8 cellular contexts compared by ENCODE assay signal in genomic region chr9:124659099-124659659, GRCh38.
A peak's percentile ranks its signal among the peaks of the same experiment; 100 is the strongest.
DNase-seq lines count a peak whose midpoint lies in the region; ATAC-seq and TF ChIP-seq lines count a peak whose summit lies in the region.

No MANE protein-coding gene starts in this region.

- intact Hi-C loops in activated CD4-positive, alpha-beta T cell treated with anti-CD3 and anti-CD28 coated beads, Interleukin-2, amount 10 ng/mL, durations not matched to agents 24 days and 14 days (cut with micrococcal nuclease): no loop called here
- intact Hi-C loops in lower leg skin (cut with DNase I; ENCODE audit: low total_unique reads): no loop called here

- DNase-seq in NCI-H2196 (lab: John Stamatoyannopoulos, UW; ENCODE audit: unreplicated experiment): peak; percentile 75
- peak; percentile 70 for DNase-seq in activated CD4-positive, alpha-beta T cell treated with anti-CD3 and anti-CD28 coated beads, Interleukin-2, amount 10 ng/mL, durations not matched to agents 24 days and 14 days
- DNase-seq in ecto neural progenitor cell (ENCODE audit: low spot score): peak; percentile 88
- peak; percentile 47 to 92 for DNase-seq in lower leg skin (ENCODE audit: low spot score in 2 of 2)
- peak; percentile 38 for DNase-seq in stimulated activated CD4-positive, alpha-beta T cell treated with anti-CD3 and anti-CD28 coated beads, Interleukin-4, amount 100 ng/mL, for 24 hours
- no peak for DNase-seq in NCI-H1436 treated with DMSO at 0.1 percent for 48 hours (lab: John Stamatoyannopoulos, UW)

- H3K4me3 Mint-ChIP-seq in activated CD4-positive, alpha-beta T cell treated with anti-CD3 and anti-CD28 coated beads, Interleukin-2, amount 10 ng/mL, durations not matched to agents 24 days and 14 days: peak overlapping the region; percentile 90

- H3K4me3 ChIP-seq in GM08714 (ENCODE audit: low read length) (peak overlapping the region; percentile 88), lower leg skin (ENCODE audit: low read depth, poor library complexity, severe bottlenecking) (peak overlapping the region; percentile 34)

- peaks cover 6% of the 10 kb centered on the region for H3K27me3 Mint-ChIP-seq in activated CD4-positive, alpha-beta T cell treated with anti-CD3 and anti-CD28 coated beads, Interleukin-2, amount 10 ng/mL, durations not matched to agents 24 days and 14 days

- no peak for TF ChIP-seq POLR2A in lower leg skin (IDR thresholded peaks at IDR 0.05)

- peak overlapping the region; percentile 76 for H3K27ac Mint-ChIP-seq in activated CD4-positive, alpha-beta T cell treated with anti-CD3 and anti-CD28 coated beads, Interleukin-2, amount 10 ng/mL, durations not matched to agents 24 days and 14 days

- 0% methylated on average over 15 of the region's 15 CpGs for WGBS in lower leg skin, 2 donors

- no peaks in the 10 kb centered on the region for H3K36me3 Mint-ChIP-seq in activated CD4-positive, alpha-beta T cell treated with anti-CD3 and anti-CD28 coated beads, Interleukin-2, amount 10 ng/mL, durations not matched to agents 24 days and 14 days (ENCODE audit: low read depth)

- ATAC-seq in HG02981 (IDR thresholded peaks at IDR 0.05; ENCODE audit: unreplicated experiment): peak; percentile 57

- TF ChIP-seq CTCF in lower leg skin (IDR thresholded peaks at IDR 0.05): no peak

- no peaks in the 10 kb centered on the region for H3K9me3 Mint-ChIP-seq in activated CD4-positive, alpha-beta T cell treated with anti-CD3 and anti-CD28 coated beads, Interleukin-2, amount 10 ng/mL, durations not matched to agents 24 days and 14 days

- peaks cover 25% of the 10 kb centered on the region for H3K4me1 Mint-ChIP-seq in activated CD4-positive, alpha-beta T cell treated with anti-CD3 and anti-CD28 coated beads, Interleukin-2, amount 10 ng/mL, durations not matched to agents 24 days and 14 days
